Comparison of ENCODE assay signal across 27 cellular contexts in the genomic region with DNA sequence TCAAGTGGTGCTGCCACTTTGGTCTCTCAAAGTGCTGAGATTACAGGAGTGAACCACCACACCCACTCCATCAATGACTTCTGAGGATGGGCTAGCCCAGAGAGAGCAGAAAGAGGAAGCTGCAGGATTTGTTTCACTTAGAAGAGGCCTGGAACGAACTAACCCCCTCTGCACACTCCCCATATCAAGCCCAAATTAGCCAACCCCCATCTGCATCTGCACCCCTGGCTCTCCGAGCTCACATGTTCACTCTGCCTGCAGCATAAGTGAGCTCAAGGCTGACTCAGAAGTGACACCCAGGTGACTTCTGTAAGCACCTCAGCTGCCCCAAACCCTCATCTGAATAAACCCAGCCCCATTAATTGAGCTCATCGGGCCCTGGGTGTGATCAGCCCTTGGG. TPM values are rescaled to one million over a fixed set of nuclear protein-coding genes. Genes with fewer than 3 reads are reported as not detected.
"Had no signal": no experiment of that assay in that cellular context is flagged by ENCODE, and none has a peak within 500 bp of the region (broad histone marks: within the 10 kb centered on the region; RNA-seq: fewer than 3 reads in every experiment).

No MANE protein-coding gene starts in this region.

- ATAC-seq: activated naive CD4-positive, alpha-beta T cell treated with anti-CD3 and anti-CD28 coated beads, Interleukin-2, amount 50 U/mL, for 72 hours; activated naive CD8-positive, alpha-beta T cell treated with anti-CD3 and anti-CD28 coated beads, Interleukin-2, amount 50 U/mL, for 24 hours; activated T-cell treated with anti-CD3 and anti-CD28 coated beads, Interleukin-2, amount 50 U/mL, for 4 hours; body of pancreas; Right ventricle myocardium inferior; T-cell had no signal

- H3K9me3 Mint-ChIP-seq: activated CD4-positive, alpha-beta memory T cell treated with anti-CD3 and anti-CD28 coated beads for 36 hours; activated CD4-positive, alpha-beta T cell treated with anti-CD3 and anti-CD28 coated beads, Interleukin-2, amount 10 ng/mL, durations not matched to agents 7 days and 5 days; activated naive CD4-positive, alpha-beta T cell treated with anti-CD3 and anti-CD28 coated beads, Interleukin-2, amount 50 U/mL, for 72 hours; activated naive CD8-positive, alpha-beta T cell treated with anti-CD3 and anti-CD28 coated beads, Interleukin-2, amount 50 U/mL, for 24 hours; activated T-cell treated with anti-CD3 and anti-CD28 coated beads, Interleukin-2, amount 50 U/mL, for 4 hours; central memory CD8-positive, alpha-beta T cell; T-cell had no signal

- H3K9me3 ChIP-seq: ascending aorta, body of pancreas had no signal

- H3K4me3 Mint-ChIP-seq: activated CD4-positive, alpha-beta memory T cell treated with anti-CD3 and anti-CD28 coated beads for 36 hours; activated CD4-positive, alpha-beta T cell treated with anti-CD3 and anti-CD28 coated beads, Interleukin-2, amount 10 ng/mL, durations not matched to agents 7 days and 5 days; activated naive CD8-positive, alpha-beta T cell treated with anti-CD3 and anti-CD28 coated beads, Interleukin-2, amount 50 U/mL, for 24 hours; activated T-cell treated with anti-CD3 and anti-CD28 coated beads, Interleukin-2, amount 50 U/mL, for 4 hours; central memory CD8-positive, alpha-beta T cell; T-cell had no signal

- DNase-seq: activated CD4-positive, alpha-beta memory T cell treated with anti-CD3 and anti-CD28 coated beads for 36 hours; activated CD4-positive, alpha-beta T cell treated with anti-CD3 and anti-CD28 coated beads, Interleukin-2, amount 10 ng/mL, durations not matched to agents 7 days and 5 days; activated CD4-positive, CD25-positive, alpha-beta regulatory T cell; activated CD8-positive, alpha-beta memory T cell treated with anti-CD3 and anti-CD28 coated beads for 24 hours; activated effector memory CD4-positive, alpha-beta T cell treated with anti-CD3 and anti-CD28 coated beads, Interleukin-2, amount 50 U/mL, for 16 hours; activated naive CD4-positive, alpha-beta T cell treated with Interleukin-2 at 50 U/mL for 16 hours; activated naive CD8-positive, alpha-beta T cell treated with anti-CD3 and anti-CD28 coated beads, Interleukin-2, amount 50 U/mL, for 24 hours; activated T-cell treated with anti-CD3 and anti-CD28 coated beads, Interleukin-2, amount 50 U/mL, for 4 hours; amniotic stem cell; body of pancreas; Kasumi-1; NCI-H1105 treated with DMSO at 0.1 percent for 48 hours; NCI-H1436 treated with DMSO at 0.1 percent for 48 hours; NCI-H187 treated with DMSO at 0.1 percent for 48 hours; NCI-H2081 treated with DMSO at 0.1 percent for 48 hours; NCI-H446; NCI-H524; T-cell; T-helper 2 cell; T1000 had no signal

- H3K4me3 ChIP-seq: ascending aorta, body of pancreas, SK-N-MC had no signal

- H3K36me3 ChIP-seq: ascending aorta had no signal

- H3K27ac ChIP-seq: ascending aorta, body of pancreas, SK-N-MC, VCaP had no signal

- H3K27ac Mint-ChIP-seq: activated CD4-positive, alpha-beta memory T cell treated with anti-CD3 and anti-CD28 coated beads for 36 hours; activated CD4-positive, alpha-beta T cell treated with anti-CD3 and anti-CD28 coated beads, Interleukin-2, amount 10 ng/mL, durations not matched to agents 7 days and 5 days; activated naive CD8-positive, alpha-beta T cell treated with anti-CD3 and anti-CD28 coated beads, Interleukin-2, amount 50 U/mL, for 24 hours; T-cell had no signal

- H3K4me1 Mint-ChIP-seq: activated CD4-positive, alpha-beta T cell treated with anti-CD3 and anti-CD28 coated beads, Interleukin-2, amount 10 ng/mL, durations not matched to agents 7 days and 5 days; activated naive CD8-positive, alpha-beta T cell treated with anti-CD3 and anti-CD28 coated beads, Interleukin-2, amount 50 U/mL, for 24 hours had no signal

RNA-seq across cellular contexts. Expression of a gene that starts 4.8 kb away (rescaled TPM):
- total RNA-seq: activated CD4-positive, alpha-beta memory T cell treated with anti-CD3 and anti-CD28 coated beads for 36 hours; activated CD4-positive, alpha-beta T cell treated with anti-CD3 and anti-CD28 coated beads, Interleukin-2, amount 10 ng/mL, durations not matched to agents 7 days and 5 days; activated naive CD4-positive, alpha-beta T cell treated with anti-CD3 and anti-CD28 coated beads, Interleukin-2, amount 50 U/mL, for 72 hours; activated T-cell treated with anti-CD3 and anti-CD28 coated beads, Interleukin-2, amount 50 U/mL, for 4 hours; ascending aorta; RPMI7951; T-cell had no signal
